Comparison of ENCODE assay signal across 16 cellular contexts in the genomic region with DNA sequence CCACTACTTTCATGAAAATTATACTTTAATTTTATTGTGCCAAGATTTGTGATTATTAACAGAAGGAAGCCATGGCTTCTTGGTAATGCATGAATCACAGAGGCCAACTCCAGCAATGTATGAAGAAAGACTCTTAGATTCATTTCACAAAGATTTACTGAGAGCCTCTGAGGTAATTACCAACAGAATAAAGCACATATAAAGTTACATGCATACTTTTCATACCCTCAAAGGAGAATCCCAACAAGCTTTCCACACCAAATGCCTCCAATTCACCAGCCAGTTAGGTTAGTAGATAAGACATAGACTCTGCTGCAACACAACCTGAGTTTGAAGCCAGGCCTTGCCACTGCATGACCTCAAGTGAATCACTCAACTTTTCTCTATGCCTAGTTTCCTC. TPM values are rescaled to one million over a fixed set of nuclear protein-coding genes. Genes with fewer than 3 reads are reported as not detected.
DNase-seq lines count a peak whose midpoint lies in the region; ATAC-seq, FAIRE-seq and TF ChIP-seq lines count a peak whose summit lies in the region.
"Had no signal": no experiment of that assay in that cellular context is flagged by ENCODE, and none has a peak within 500 bp of the region (broad histone marks: within the 10 kb centered on the region; RNA-seq: fewer than 3 reads in every experiment).

No MANE protein-coding gene starts in this region.

- H4K20me1 ChIP-seq in osteoblast (ENCODE audit: insufficient read depth, low read length), result peaks cover 7% of the 10 kb centered on the region

- no peak for FAIRE-seq in bronchial epithelial cell (lab: Jason Lieb, UNC)
- FAIRE-seq: keratinocyte had no signal

- peak overlapping the region; percentile 92 for H3K27ac Mint-ChIP-seq in activated CD8-positive, alpha-beta memory T cell treated with anti-CD3 and anti-CD28 coated beads, Interleukin-2, amount 10 ng/mL, durations not matched to agents 7 days and 5 days
- H3K27ac Mint-ChIP-seq: B cell had no signal

- H3K4me3 ChIP-seq in bronchial epithelial cell (ENCODE audit: low read depth, low read length) (no peak overlapping the region), osteoblast (ENCODE audit: insufficient read depth, low read length) (no peak overlapping the region)
- H3K4me3 ChIP-seq: esophagus squamous epithelium, Peyer's patch, spleen had no signal

- peaks cover 60% of the 10 kb centered on the region for H3K4me1 Mint-ChIP-seq in activated CD8-positive, alpha-beta memory T cell treated with anti-CD3 and anti-CD28 coated beads, Interleukin-2, amount 10 ng/mL, durations not matched to agents 7 days and 5 days

- ATAC-seq in activated CD8-positive, alpha-beta memory T cell treated with anti-CD3 and anti-CD28 coated beads, Interleukin-2, amount 10 ng/mL, durations not matched to agents 7 days and 5 days, result no peak
- no peak for ATAC-seq in left ventricle myocardium superior

- no peaks in the 10 kb centered on the region for H3K79me2 ChIP-seq in osteoblast (ENCODE audit: insufficient read depth, low read length)

- H2AFZ ChIP-seq in osteoblast (ENCODE audit: low read length), result no peak overlapping the region

- H3K27me3 ChIP-seq in bronchial epithelial cell (ENCODE audit: control insufficient read depth, insufficient read depth, low read length) (no peaks in the 10 kb centered on the region), osteoblast (ENCODE audit: insufficient read depth, low read length) (no peaks in the 10 kb centered on the region)
- H3K27me3 ChIP-seq: esophagus squamous epithelium, Peyer's patch, spleen had no signal

- H3K36me3 ChIP-seq in KOPT-K1 (ENCODE audit: insufficient read depth, low read length), result peaks cover 21% of the 10 kb centered on the region
- H3K36me3 ChIP-seq in bronchial epithelial cell (ENCODE audit: control insufficient read depth, insufficient read depth, low read length), result no peaks in the 10 kb centered on the region
- no peaks in the 10 kb centered on the region for H3K36me3 ChIP-seq in osteoblast (ENCODE audit: insufficient read depth, low read length)
- H3K36me3 ChIP-seq: Peyer's patch had no signal

- peaks cover 37% of the 10 kb centered on the region for H3K36me3 Mint-ChIP-seq in activated CD8-positive, alpha-beta memory T cell treated with anti-CD3 and anti-CD28 coated beads, Interleukin-2, amount 10 ng/mL, durations not matched to agents 7 days and 5 days

- H3K4me3 Mint-ChIP-seq in activated CD8-positive, alpha-beta memory T cell treated with anti-CD3 and anti-CD28 coated beads, Interleukin-2, amount 10 ng/mL, durations not matched to agents 7 days and 5 days, result no peak overlapping the region
- H3K4me3 Mint-ChIP-seq: B cell had no signal

- H3K9me3 ChIP-seq in KOPT-K1 (ENCODE audit: insufficient read depth, low read length, poor library complexity, severe bottlenecking) (no peaks in the 10 kb centered on the region), osteoblast (ENCODE audit: low read depth, low read length) (no peaks in the 10 kb centered on the region)
- H3K9me3 ChIP-seq: esophagus squamous epithelium, Peyer's patch, spleen had no signal

- DNase-seq in activated CD8-positive, alpha-beta memory T cell treated with anti-CD3 and anti-CD28 coated beads, Interleukin-2, amount 10 ng/mL, durations not matched to agents 7 days and 5 days, result no peak
- DNase-seq in activated CD8-positive, alpha-beta memory T cell treated with anti-CD3 and anti-CD28 coated beads, Interleukin-2, amount 50 U/mL, for 48 hours, result no peak
- peak; percentile 15 for DNase-seq in bronchial epithelial cell (ENCODE audit: low read depth)
- peak; percentile 62 for DNase-seq in osteoblast (ENCODE audit: insufficient read length, low spot score, missing footprints)
- no peak for DNase-seq in NCI-H1105 (lab: John Stamatoyannopoulos, UW)
- DNase-seq in NCI-H1092 (lab: John Stamatoyannopoulos, UW), result no peak
- DNase-seq in left ventricle myocardium superior, result no peak
- DNase-seq: esophagus squamous epithelium; GF-D8; NCI-H2227 treated with DMSO at 0.1 percent for 48 hours; Peyer's patch; spleen; stimulated activated CD8-positive, alpha-beta memory T cell treated with anti-CD3 and anti-CD28 coated beads, Interleukin-4, amount 100 ng/mL, for 48 hours had no signal

- CTCF ChIA-PET in activated CD8-positive, alpha-beta memory T cell treated with anti-CD3 and anti-CD28 coated beads, Interleukin-2, amount 10 ng/mL, durations not matched to agents 7 days and 5 days (lab: Charles Lee), result interaction anchor here (1.5 to 1.8 kb wide), 2 partner anchors 11 to 33 kb away, joined by 3 to 5 read pairs; no protein-coding TSS in a partner anchor

- H3K4me2 ChIP-seq in osteoblast (ENCODE audit: insufficient read depth, low read length), result no peak overlapping the region

- no peaks in the 10 kb centered on the region for H3K9me3 Mint-ChIP-seq in activated CD8-positive, alpha-beta memory T cell treated with anti-CD3 and anti-CD28 coated beads, Interleukin-2, amount 10 ng/mL, durations not matched to agents 7 days and 5 days (ENCODE audit: low read depth)

- H3K4me1 ChIP-seq in osteoblast (ENCODE audit: insufficient read depth, low read length), result peaks cover 17% of the 10 kb centered on the region
- H3K4me1 ChIP-seq: esophagus squamous epithelium, Peyer's patch had no signal

- intact Hi-C loops in left ventricle myocardium superior (cut with micrococcal nuclease), result no loop called here

- H3K27me3 Mint-ChIP-seq in activated CD8-positive, alpha-beta memory T cell treated with anti-CD3 and anti-CD28 coated beads, Interleukin-2, amount 10 ng/mL, durations not matched to agents 7 days and 5 days, result no peaks in the 10 kb centered on the region
- H3K27me3 Mint-ChIP-seq: B cell had no signal

- TF ChIP-seq CTCF in bronchial epithelial cell (IDR thresholded peaks at IDR 0.05; ENCODE audit: insufficient read depth, low read length, severe bottlenecking), result no peak
- no peak for TF ChIP-seq CTCF in osteoblast (IDR thresholded peaks at IDR 0.05; ENCODE audit: extremely low read depth, low read depth, low read length)

- H3K27ac ChIP-seq in KOPT-K1 (ENCODE audit: low read depth, low read length, poor library complexity, severe bottlenecking) (peak overlapping the region; percentile 80), osteoblast (ENCODE audit: low read depth, low read length) (peak overlapping the region; percentile 56)
- H3K27ac ChIP-seq: esophagus squamous epithelium had no signal

RNA-seq across cellular contexts. Expression of gene HBS1L, which starts 41.9 kb away (rescaled TPM):
- total RNA-seq in activated CD8-positive, alpha-beta memory T cell treated with anti-CD3 and anti-CD28 coated beads, Interleukin-2, amount 10 ng/mL, durations not matched to agents 7 days and 5 days, result 100 to 1,000 TPM in 1 of 2 experiments, 10 to 100 TPM in 1; 92.2 to 112 TPM
- total RNA-seq in bronchial epithelial cell (114 and 136 TPM in 2 replicates), osteoblast (86.9 and 94.8 TPM in 2 replicates), left ventricle myocardium superior (89.8 TPM)

Comparison
In these comparisons a context has a peak if more than half of its experiments do, and no peak if none do; other contexts are left out.
1. DNase-seq: peak in bronchial epithelial cell (single experiment) and osteoblast (single experiment); none in activated CD8-positive, alpha-beta memory T cell treated with anti-CD3 and anti-CD28 coated beads, Interleukin-2, amount 10 ng/mL, durations not matched to agents 7 days and 5 days (single experiment), activated CD8-positive, alpha-beta memory T cell treated with anti-CD3 and anti-CD28 coated beads, Interleukin-2, amount 50 U/mL, for 48 hours (single experiment), NCI-H1105 (single experiment), NCI-H1092 (single experiment) and left ventricle myocardium superior (single experiment).